ENCODE assay signal across 26 cellular contexts in genomic region chr16:68385371-68385770, GRCh38.
DNase-seq lines count a peak whose midpoint lies in the region; ATAC-seq and TF ChIP-seq lines count a peak whose summit lies in the region.
"Had no signal": no experiment of that assay in that cellular context is flagged by ENCODE, and none has a peak within 500 bp of the region (broad histone marks: within the 10 kb centered on the region; RNA-seq: fewer than 3 reads in every experiment).

No MANE protein-coding gene starts in this region.

- ATAC-seq in HG03175 (IDR thresholded peaks at IDR 0.05; ENCODE audit: unreplicated experiment) (no peak), HG03442 (IDR thresholded peaks at IDR 0.05; ENCODE audit: unreplicated experiment) (no peak), HG03095 (IDR thresholded peaks at IDR 0.05; ENCODE audit: unreplicated experiment) (no peak), GM18511 (IDR thresholded peaks at IDR 0.05; ENCODE audit: unreplicated experiment) (no peak)
- ATAC-seq: activated T-helper 17 cell treated with anti-CD3 and anti-CD28 coated beads, Interleukin-2, amount 50 U/mL, for 72 hours; naive thymus-derived CD8-positive, alpha-beta T cell; T-cell had no signal

- DNase-seq in HL-60 (ENCODE audit: low read depth in 1 of 2, low spot score in 1 of 2) (peak in 1 of 2 experiments; percentile 50), NB4 (ENCODE audit: low read depth) (peak; percentile 67), colonic mucosa (no peak), spleen (peak; percentile 6)
- DNase-seq: ACHN; activated CD4-positive, alpha-beta memory T cell treated with anti-CD3 and anti-CD28 coated beads for 36 hours; activated CD4-positive, CD25-positive, alpha-beta regulatory T cell treated with anti-CD3 and anti-CD28 coated beads, Interleukin-2, amount 50 U/mL, for 72 hours; effector CD8-positive, alpha-beta T cell; HFFc6; islet precursor cell; left ventricle myocardium inferior; NCI-H1436 treated with DMSO at 0.1 percent for 48 hours; NCI-H2107; stomach; T-cell had no signal

- H3K4me3 ChIP-seq in HL-60 (replicated peaks; ENCODE audit: insufficient read depth, low read length), result no peak overlapping the region
- no peak overlapping the region for H3K4me3 ChIP-seq in NB4 (ENCODE audit: low read depth, low read length)
- peak overlapping the region; percentile 30 for H3K4me3 ChIP-seq in colonic mucosa
- H3K4me3 ChIP-seq in spleen, result no peak overlapping the region
- H3K4me3 ChIP-seq: BLaER1, breast epithelium, left ventricle myocardium inferior, skin epidermis, thyroid gland had no signal

- H3K27me3 ChIP-seq in HL-60 (ENCODE audit: insufficient read depth, poor library complexity, severe bottlenecking) (no peaks in the 10 kb centered on the region), colonic mucosa (no peaks in the 10 kb centered on the region), spleen (replicated peaks in 1 of 7) (no peaks in the 10 kb centered on the region)
- H3K27me3 ChIP-seq: BLaER1, breast epithelium, stomach, thyroid gland had no signal

- peak overlapping the region in 1 of 2 donors; percentile 32 for H3K9ac ChIP-seq in colonic mucosa (ENCODE audit: low read depth in 2 of 2, low read length in 2 of 2)
- H3K9ac ChIP-seq: BLaER1 had no signal

- 43 to 74% (median 56%) methylated on average over 6 of the region's 6 CpGs for WGBS in spleen, 5 donors

- H3K36me3 ChIP-seq in colonic mucosa, result no peaks in the 10 kb centered on the region
- H3K36me3 ChIP-seq in spleen, result no peaks in the 10 kb centered on the region
- H3K36me3 ChIP-seq: BLaER1, breast epithelium, left ventricle myocardium inferior, stomach, thyroid gland had no signal

- H3K27ac ChIP-seq in HL-60 (replicated peaks) (peak overlapping the region; percentile 44), colonic mucosa (no peak overlapping the region), spleen (no peak overlapping the region)
- H3K27ac ChIP-seq: BLaER1, breast epithelium, epithelial cell of prostate, left ventricle myocardium inferior, skin epidermis, thyroid gland had no signal

- H3K4me1 ChIP-seq in colonic mucosa (peaks cover 13% of the 10 kb centered on the region), spleen (peaks cover 0 to 19% (median 4%) of the 10 kb centered on the region in 6 donors)
- H3K4me1 ChIP-seq: breast epithelium, left ventricle myocardium inferior, thyroid gland had no signal

- intact Hi-C loops in colonic mucosa (cut with DNase I), result no loop called here
- intact Hi-C loops in spleen (cut with DNase I; ENCODE audit: low total_unique reads), result no loop called here

- TF ChIP-seq POLR2A in NB4 (IDR thresholded peaks at IDR 0.05; ENCODE audit: extremely low read depth, insufficient read length) (no peak), spleen (IDR thresholded peaks at IDR 0.05) (no peak)

- TF ChIP-seq CTCF in HL-60 (IDR thresholded peaks at IDR 0.05; ENCODE audit: insufficient read depth, low read length) (no peak), NB4 (IDR thresholded peaks at IDR 0.05; ENCODE audit: low read depth, low read length) (no peak), colonic mucosa (IDR thresholded peaks at IDR 0.05) (no peak), spleen (IDR thresholded peaks at IDR 0.05 in 8 of 11, conservative IDR thresholded peaks at IDR 0.05 in 3 of 11) (no peak)

- H3K9me3 ChIP-seq in colonic mucosa (no peaks in the 10 kb centered on the region), spleen (no peaks in the 10 kb centered on the region)
- H3K9me3 ChIP-seq: BLaER1, breast epithelium, left ventricle myocardium inferior, stomach, thyroid gland had no signal
